13 cellular contexts compared by ENCODE assay signal in the genomic region with DNA sequence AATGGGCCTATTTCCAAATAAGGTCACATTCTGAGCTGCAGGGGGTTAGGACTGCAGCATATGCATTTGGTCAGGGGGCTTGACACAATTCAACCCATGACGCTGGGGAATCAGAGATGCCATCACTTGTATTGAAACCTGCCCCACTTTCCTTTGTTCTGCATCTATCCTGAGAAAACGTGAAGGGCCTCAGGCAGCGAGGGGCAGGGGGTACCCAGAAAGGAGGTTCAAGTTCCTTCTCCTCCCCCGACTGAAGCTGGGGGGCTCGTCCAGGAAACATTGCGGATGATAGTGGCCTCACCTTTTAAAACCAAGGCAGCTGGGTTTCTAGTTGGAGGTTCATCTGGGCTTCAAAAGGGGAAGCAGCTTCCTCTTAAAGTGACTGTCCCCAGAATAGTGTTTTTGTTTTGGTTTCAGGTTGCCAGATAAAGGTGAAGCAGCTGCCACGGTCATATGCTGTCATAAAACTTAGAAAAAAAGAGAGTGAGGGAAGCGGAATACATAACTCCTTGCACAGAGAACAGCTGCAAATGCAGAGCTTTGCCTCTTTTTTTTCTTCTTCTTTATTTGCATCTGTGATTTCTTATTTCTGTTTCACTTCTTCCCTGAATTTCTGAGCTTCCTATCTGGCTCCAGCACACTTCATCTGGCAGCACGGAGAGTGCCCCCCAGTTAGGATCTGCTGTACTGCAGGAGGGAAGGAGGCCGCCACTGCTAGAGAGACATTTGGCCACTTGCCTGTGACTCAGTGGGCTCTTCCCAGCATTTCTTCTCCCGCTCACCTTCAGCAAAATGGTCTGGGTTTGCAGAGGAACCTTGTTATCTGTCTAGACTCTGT.
A peak's percentile ranks its signal among the peaks of the same experiment; 100 is the strongest.
DNase-seq lines count a peak whose midpoint lies in the region; ATAC-seq and TF ChIP-seq lines count a peak whose summit lies in the region.
"Had no signal": no experiment of that assay in that cellular context is flagged by ENCODE, and none has a peak within 500 bp of the region (broad histone marks: within the 10 kb centered on the region; RNA-seq: fewer than 3 reads in every experiment).

No MANE protein-coding gene starts in this region.

- H3K36me3 Mint-ChIP-seq in activated naive CD8-positive, alpha-beta T cell treated with anti-CD3 and anti-CD28 coated beads for 36 hours: no peaks in the 10 kb centered on the region

- no peaks in the 10 kb centered on the region for H3K79me2 ChIP-seq in OCI-LY3 (ENCODE audit: low read length)

- H4K20me1 ChIP-seq in OCI-LY3 (ENCODE audit: insufficient read depth, low read length): no peaks in the 10 kb centered on the region

- H3K4me1 ChIP-seq in OCI-LY3 (ENCODE audit: low read length) (peaks cover 74% of the 10 kb centered on the region), right atrium auricular region (no peaks in the 10 kb centered on the region)
- H3K4me1 ChIP-seq: suprapubic skin had no signal

- H3K9me3 ChIP-seq in OCI-LY3 (ENCODE audit: insufficient read depth, low read length) (0 out of 2 replicates have a peak, but pooled peaks cover 3% of the 10 kb centered on the region), right atrium auricular region (no peaks in the 10 kb centered on the region)
- H3K9me3 ChIP-seq: suprapubic skin had no signal

- H3K27ac ChIP-seq in OCI-LY3 (ENCODE audit: low read length): peak overlapping the region; percentile 100
- H3K27ac ChIP-seq in right atrium auricular region: no peak overlapping the region
- H3K27ac ChIP-seq: suprapubic skin had no signal

- H3K36me3 ChIP-seq in OCI-LY3 (replicated peaks; ENCODE audit: low read depth, low read length): peaks cover 5% of the 10 kb centered on the region
- H3K36me3 ChIP-seq in right atrium auricular region: no peaks in the 10 kb centered on the region
- H3K36me3 ChIP-seq: suprapubic skin had no signal

- no peaks in the 10 kb centered on the region for H3K9me3 Mint-ChIP-seq in activated naive CD8-positive, alpha-beta T cell treated with anti-CD3 and anti-CD28 coated beads for 36 hours
- H3K9me3 Mint-ChIP-seq: T-helper 1 cell treated with Interleukin-12 subunit alpha and Interleukin-12 subunit beta and Interleukin-4 antibody, amounts not matched to agents 30 μg/mL and 1 μg/mL, for 36 hours had no signal

- DNase-seq in COR-L47 (lab: John Stamatoyannopoulos, UW): no peak
- no peak for DNase-seq in CD1c-positive myeloid dendritic cell (ENCODE audit: extremely low spot score)
- no peak for DNase-seq in right atrium auricular region (ENCODE audit: low spot score)
- no peak for DNase-seq in activated naive CD8-positive, alpha-beta T cell treated with anti-CD3 and anti-CD28 coated beads for 36 hours
- DNase-seq: activated T-cell treated with anti-CD3 and anti-CD28 coated beads, Interleukin-2, amount 50 U/mL, for 48 hours; AML-193; cerebellar nuclear complex had no signal

- H3K4me3 ChIP-seq in OCI-LY3 (ENCODE audit: low read length) (peak overlapping the region; percentile 73), right atrium auricular region (no peak overlapping the region)
- H3K4me3 ChIP-seq: suprapubic skin had no signal

- TF ChIP-seq CTCF in GM12872 (IDR thresholded peaks at IDR 0.05; ENCODE audit: insufficient read depth, low read depth, low read length) (peak; percentile 25; the same call in 1 of the 3 replicates), OCI-LY3 (IDR thresholded peaks at IDR 0.05; ENCODE audit: low read depth, low read length) (peak; percentile 57), right atrium auricular region (IDR thresholded peaks at IDR 0.05) (no peak)

- H3K4me1 Mint-ChIP-seq in activated naive CD8-positive, alpha-beta T cell treated with anti-CD3 and anti-CD28 coated beads for 36 hours: peaks cover 1% of the 10 kb centered on the region

- H3K4me2 ChIP-seq in OCI-LY3 (ENCODE audit: low read length): peak overlapping the region; percentile 98

- no peaks in the 10 kb centered on the region for H3K27me3 ChIP-seq in OCI-LY3 (ENCODE audit: low read depth, low read length)
- no peaks in the 10 kb centered on the region for H3K27me3 ChIP-seq in right atrium auricular region

- H3K9ac ChIP-seq in OCI-LY3 (ENCODE audit: low read length): peak overlapping the region; percentile 97

- no peak overlapping the region for H3K27ac Mint-ChIP-seq in activated naive CD8-positive, alpha-beta T cell treated with anti-CD3 and anti-CD28 coated beads for 36 hours
- H3K27ac Mint-ChIP-seq: T-helper 1 cell treated with Interleukin-12 subunit alpha and Interleukin-12 subunit beta and Interleukin-4 antibody, amounts not matched to agents 30 μg/mL and 1 μg/mL, for 36 hours had no signal

- H3K4me3 Mint-ChIP-seq in activated naive CD8-positive, alpha-beta T cell treated with anti-CD3 and anti-CD28 coated beads for 36 hours: no peak overlapping the region
- H3K4me3 Mint-ChIP-seq: T-helper 1 cell treated with Interleukin-12 subunit alpha and Interleukin-12 subunit beta and Interleukin-4 antibody, amounts not matched to agents 30 μg/mL and 1 μg/mL, for 36 hours had no signal

- peak; percentile 80 for ATAC-seq in GM19438 (IDR thresholded peaks at IDR 0.05; ENCODE audit: low read depth, unreplicated experiment)
- ATAC-seq in HG02973 (IDR thresholded peaks at IDR 0.05; ENCODE audit: unreplicated experiment): peak; percentile 94

- H2AFZ ChIP-seq in OCI-LY3 (ENCODE audit: low read depth, low read length): no peak overlapping the region

- peaks cover 10% of the 10 kb centered on the region for H3K27me3 Mint-ChIP-seq in activated naive CD8-positive, alpha-beta T cell treated with anti-CD3 and anti-CD28 coated beads for 36 hours

Comparison
In these comparisons a context has a peak if more than half of its experiments do, and no peak if none do; other contexts are left out.
1. CTCF ChIP-seq: peak in GM12872 (single experiment) and OCI-LY3 (single experiment); none in right atrium auricular region (0 of 2).